In the genomic region with DNA sequence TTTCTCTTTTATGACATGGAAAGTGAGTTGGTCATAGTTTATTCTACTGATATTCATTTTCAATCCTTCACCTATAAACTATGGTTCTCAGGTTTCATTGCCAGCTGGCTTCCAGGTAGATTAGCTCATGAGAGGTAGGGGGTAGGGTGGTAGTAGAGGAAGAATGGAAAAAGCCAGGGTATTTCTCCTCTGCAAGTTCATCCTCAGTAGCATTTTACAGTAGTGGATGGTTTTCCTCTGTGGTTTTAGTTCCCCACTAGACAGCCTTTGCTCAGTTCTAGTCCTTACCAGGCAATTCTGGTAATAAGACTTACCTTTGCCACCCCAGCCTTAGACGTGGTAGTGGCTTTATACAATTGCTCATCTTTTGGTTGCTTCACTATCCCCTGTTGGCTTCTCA, we compare ENCODE assay signal across 22 cellular contexts. TPM values are rescaled to one million over a fixed set of nuclear protein-coding genes. Genes with fewer than 3 reads are reported as not detected.
"Had no signal": no experiment of that assay in that cellular context is flagged by ENCODE, and none has a peak within 500 bp of the region (broad histone marks: within the 10 kb centered on the region; RNA-seq: fewer than 3 reads in every experiment).

No MANE protein-coding gene starts in this region.

- H3K27me3 ChIP-seq: gastrocnemius medialis, heart left ventricle, stomach, testis, upper lobe of left lung had no signal

- H3K4me3 Mint-ChIP-seq: activated CD8-positive, alpha-beta memory T cell treated with anti-CD3 and anti-CD28 coated beads, Interleukin-2, amount 10 ng/mL, durations not matched to agents 7 days and 5 days; activated naive CD4-positive, alpha-beta T cell treated with anti-CD3 and anti-CD28 coated beads for 36 hours; endodermal cell; immature natural killer cell; natural killer cell treated with Interleukin-12 subunit alpha and Interleukin-12 subunit beta and Interleukin-15 and Interleukin-18, amount 100 ng/mL, for 72 hours had no signal

- H3K36me3 Mint-ChIP-seq: activated CD8-positive, alpha-beta memory T cell treated with anti-CD3 and anti-CD28 coated beads, Interleukin-2, amount 10 ng/mL, durations not matched to agents 7 days and 5 days; immature natural killer cell; natural killer cell treated with Interleukin-12 subunit alpha and Interleukin-12 subunit beta and Interleukin-15 and Interleukin-18, amount 100 ng/mL, for 72 hours had no signal

- H3K27ac Mint-ChIP-seq: activated CD8-positive, alpha-beta memory T cell treated with anti-CD3 and anti-CD28 coated beads, Interleukin-2, amount 10 ng/mL, durations not matched to agents 7 days and 5 days; activated naive CD4-positive, alpha-beta T cell treated with anti-CD3 and anti-CD28 coated beads for 36 hours; activated T-helper 2 cell treated with anti-CD3 and anti-CD28 coated beads, Interferon-gamma antibody, Interleukin-2, Interleukin-4, amounts not matched to agents 10 μg/mL and 5 μg/mL and 100 μg/mL, durations not matched to agents 14 hours and 24 hours and 36 hours; endodermal cell; immature natural killer cell; natural killer cell treated with Interleukin-12 subunit alpha and Interleukin-12 subunit beta and Interleukin-15 and Interleukin-18, amount 100 ng/mL, for 72 hours had no signal

- H3K27me3 Mint-ChIP-seq: activated CD8-positive, alpha-beta memory T cell treated with anti-CD3 and anti-CD28 coated beads, Interleukin-2, amount 10 ng/mL, durations not matched to agents 7 days and 5 days; natural killer cell treated with Interleukin-12 subunit alpha and Interleukin-12 subunit beta and Interleukin-15 and Interleukin-18, amount 100 ng/mL, for 72 hours had no signal

- H3K36me3 ChIP-seq: gastrocnemius medialis, heart left ventricle, stomach, upper lobe of left lung had no signal

- H3K4me1 ChIP-seq: gastrocnemius medialis, heart left ventricle, stomach, testis, upper lobe of left lung had no signal

- ATAC-seq: activated CD8-positive, alpha-beta memory T cell treated with anti-CD3 and anti-CD28 coated beads, Interleukin-2, amount 10 ng/mL, durations not matched to agents 7 days and 5 days; gastrocnemius medialis; heart left ventricle; natural killer cell treated with Interleukin-12 subunit alpha and Interleukin-12 subunit beta and Interleukin-15 and Interleukin-18, amount 100 ng/mL, for 72 hours had no signal

- H3K4me3 ChIP-seq: gastrocnemius medialis, heart left ventricle, stomach, testis, upper lobe of left lung had no signal

- H3K9me3 Mint-ChIP-seq: activated naive CD4-positive, alpha-beta T cell treated with anti-CD3 and anti-CD28 coated beads for 36 hours; activated T-helper 2 cell treated with anti-CD3 and anti-CD28 coated beads, Interferon-gamma antibody, Interleukin-2, Interleukin-4, amounts not matched to agents 10 μg/mL and 5 μg/mL and 100 μg/mL, durations not matched to agents 14 hours and 24 hours and 36 hours; endodermal cell had no signal

- H3K4me1 Mint-ChIP-seq: activated CD8-positive, alpha-beta memory T cell treated with anti-CD3 and anti-CD28 coated beads, Interleukin-2, amount 10 ng/mL, durations not matched to agents 7 days and 5 days; immature natural killer cell had no signal

- DNase-seq: activated CD4-positive, alpha-beta T cell treated with anti-CD3 and anti-CD28 coated beads, Interleukin-2, amount 50 U/mL, for 48 hours; activated CD8-positive, alpha-beta memory T cell treated with anti-CD3 and anti-CD28 coated beads, Interleukin-2, amount 10 ng/mL, durations not matched to agents 7 days and 5 days; activated naive CD4-positive, alpha-beta T cell treated with anti-CD3 and anti-CD28 coated beads for 36 hours; activated T-cell treated with anti-CD3 and anti-CD28 coated beads, Interleukin-2, amount 50 U/mL, for 1 hour; endodermal cell; erythroblast; gastrocnemius medialis; heart left ventricle; immature natural killer cell; stimulated activated CD4-positive, alpha-beta T cell treated with anti-CD3 and anti-CD28 coated beads, Interleukin-12 subunit alpha, Interleukin-12 subunit beta, amount 100 ng/mL, for 4 hours; stimulated activated CD4-positive, alpha-beta T cell treated with anti-CD3 and anti-CD28 coated beads, Interleukin-2, amount 100 ng/mL, for 24 hours; stomach; testis; upper lobe of left lung had no signal

- H3K27ac ChIP-seq: gastrocnemius medialis, heart left ventricle, stomach, testis, upper lobe of left lung had no signal

RNA-seq across cellular contexts. Expression of a gene that starts 8.9 kb away (rescaled TPM):
- total RNA-seq: activated CD8-positive, alpha-beta memory T cell treated with anti-CD3 and anti-CD28 coated beads, Interleukin-2, amount 10 ng/mL, durations not matched to agents 7 days and 5 days; activated naive CD4-positive, alpha-beta T cell treated with anti-CD3 and anti-CD28 coated beads for 36 hours; activated T-helper 2 cell treated with anti-CD3 and anti-CD28 coated beads, Interferon-gamma antibody, Interleukin-2, Interleukin-4, amounts not matched to agents 10 μg/mL and 5 μg/mL and 100 μg/mL, durations not matched to agents 14 hours and 24 hours and 36 hours; astrocyte; bronchial epithelial cell; dermis microvascular lymphatic vessel endothelial cell; endodermal cell; gastrocnemius medialis; heart left ventricle; lower leg skin; mesenteric fat pad; natural killer cell treated with Interleukin-12 subunit alpha and Interleukin-12 subunit beta and Interleukin-15 and Interleukin-18, amount 100 ng/mL, for 72 hours; renal cortical epithelial cell; stomach; upper lobe of left lung had no signal
- polyA plus RNA-seq: heart left ventricle, immature natural killer cell, stomach had no signal
